ENCODE assay signal across 2 cellular contexts in the genomic region with DNA sequence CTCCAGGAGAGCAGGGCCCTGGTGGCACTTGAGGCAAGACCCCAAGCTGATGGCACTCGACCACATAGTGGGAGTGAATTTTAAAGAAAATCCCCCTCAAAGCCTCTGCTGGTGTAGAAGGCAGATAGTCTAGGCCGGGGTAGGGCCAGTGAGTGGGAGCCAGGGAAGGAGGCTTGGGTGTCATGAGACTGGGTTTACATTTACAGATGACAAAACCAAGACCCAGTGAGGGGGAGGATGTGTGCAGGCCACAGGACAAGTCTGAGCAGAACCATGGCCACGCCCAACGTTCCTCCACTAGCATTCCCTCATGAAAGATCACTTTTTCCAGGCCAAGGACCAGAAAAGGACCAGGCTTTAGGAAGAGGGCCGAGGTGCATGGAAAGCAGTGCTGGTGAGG.
TF ChIP-seq lines count a peak whose summit lies in the region.

No MANE protein-coding gene starts in this region.

TF ChIP-seq in HCT116, 20 proteins besides CTCF, POLR2A, EP300 and RAD21:
- TF ChIP-seq, protein P1, sequence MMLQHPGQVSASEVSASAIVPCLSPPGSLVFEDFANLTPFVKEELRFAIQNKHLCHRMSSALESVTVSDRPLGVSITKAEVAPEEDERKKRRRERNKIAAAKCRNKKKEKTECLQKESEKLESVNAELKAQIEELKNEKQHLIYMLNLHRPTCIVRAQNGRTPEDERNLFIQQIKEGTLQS (IDR thresholded peaks at IDR 0.05), result no peak
- TF ChIP-seq EZH2 (IDR thresholded peaks at IDR 0.05), result no peak

TF ChIP-seq in SK-N-SH treated with all-trans-retinoic acid at 6 μM for 48 hours, 23 proteins besides CTCF, POLR2A, EP300 and RAD21:
- TF ChIP-seq, protein P2, sequence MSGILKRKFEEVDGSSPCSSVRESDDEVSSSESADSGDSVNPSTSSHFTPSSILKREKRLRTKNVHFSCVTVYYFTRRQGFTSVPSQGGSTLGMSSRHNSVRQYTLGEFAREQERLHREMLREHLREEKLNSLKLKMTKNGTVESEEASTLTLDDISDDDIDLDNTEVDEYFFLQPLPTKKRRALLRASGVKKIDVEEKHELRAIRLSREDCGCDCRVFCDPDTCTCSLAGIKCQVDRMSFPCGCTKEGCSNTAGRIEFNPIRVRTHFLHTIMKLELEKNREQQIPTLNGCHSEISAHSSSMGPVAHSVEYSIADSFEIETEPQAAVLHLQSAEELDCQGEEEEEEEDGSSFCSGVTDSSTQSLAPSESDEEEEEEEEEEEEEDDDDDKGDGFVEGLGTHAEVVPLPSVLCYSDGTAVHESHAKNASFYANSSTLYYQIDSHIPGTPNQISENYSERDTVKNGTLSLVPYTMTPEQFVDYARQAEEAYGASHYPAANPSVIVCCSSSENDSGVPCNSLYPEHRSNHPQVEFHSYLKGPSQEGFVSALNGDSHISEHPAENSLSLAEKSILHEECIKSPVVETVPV (CRISPR knock-in tag; IDR thresholded peaks at IDR 0.05), result no peak
- TF ChIP-seq PPARA (CRISPR knock-in tag; IDR thresholded peaks at IDR 0.05; ENCODE audit: borderline replicate concordance) (no peak), CSDC2 (CRISPR knock-in tag; IDR thresholded peaks at IDR 0.05) (no peak), BACH2 (CRISPR knock-in tag; IDR thresholded peaks at IDR 0.05; ENCODE audit: borderline replicate concordance) (no peak), ZC3H10 (CRISPR knock-in tag; IDR thresholded peaks at IDR 0.05) (no peak), ZNF8 (CRISPR knock-in tag; IDR thresholded peaks at IDR 0.05) (no peak), ZFP3 (CRISPR knock-in tag; IDR thresholded peaks at IDR 0.05) (no peak), ESRRG (CRISPR knock-in tag; IDR thresholded peaks at IDR 0.05) (no peak), ZFP30 (CRISPR knock-in tag; IDR thresholded peaks at IDR 0.05) (no peak), SNAI2 (CRISPR knock-in tag; IDR thresholded peaks at IDR 0.05) (no peak), TOX (CRISPR knock-in tag; IDR thresholded peaks at IDR 0.05; ENCODE audit: borderline replicate concordance) (no peak), ARNTL (CRISPR knock-in tag; IDR thresholded peaks at IDR 0.05; ENCODE audit: borderline replicate concordance, low read depth) (no peak)
- TF ChIP-seq, protein P3, sequence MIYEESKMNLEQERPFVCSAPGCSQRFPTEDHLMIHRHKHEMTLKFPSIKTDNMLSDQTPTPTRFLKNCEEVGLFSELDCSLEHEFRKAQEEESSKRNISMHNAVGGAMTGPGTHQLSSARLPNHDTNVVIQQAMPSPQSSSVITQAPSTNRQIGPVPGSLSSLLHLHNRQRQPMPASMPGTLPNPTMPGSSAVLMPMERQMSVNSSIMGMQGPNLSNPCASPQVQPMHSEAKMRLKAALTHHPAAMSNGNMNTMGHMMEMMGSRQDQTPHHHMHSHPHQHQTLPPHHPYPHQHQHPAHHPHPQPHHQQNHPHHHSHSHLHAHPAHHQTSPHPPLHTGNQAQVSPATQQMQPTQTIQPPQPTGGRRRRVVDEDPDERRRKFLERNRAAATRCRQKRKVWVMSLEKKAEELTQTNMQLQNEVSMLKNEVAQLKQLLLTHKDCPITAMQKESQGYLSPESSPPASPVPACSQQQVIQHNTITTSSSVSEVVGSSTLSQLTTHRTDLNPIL (CRISPR knock-in tag; IDR thresholded peaks at IDR 0.05; ENCODE audit: low read depth), result no peak
- TF ChIP-seq, protein P4, sequence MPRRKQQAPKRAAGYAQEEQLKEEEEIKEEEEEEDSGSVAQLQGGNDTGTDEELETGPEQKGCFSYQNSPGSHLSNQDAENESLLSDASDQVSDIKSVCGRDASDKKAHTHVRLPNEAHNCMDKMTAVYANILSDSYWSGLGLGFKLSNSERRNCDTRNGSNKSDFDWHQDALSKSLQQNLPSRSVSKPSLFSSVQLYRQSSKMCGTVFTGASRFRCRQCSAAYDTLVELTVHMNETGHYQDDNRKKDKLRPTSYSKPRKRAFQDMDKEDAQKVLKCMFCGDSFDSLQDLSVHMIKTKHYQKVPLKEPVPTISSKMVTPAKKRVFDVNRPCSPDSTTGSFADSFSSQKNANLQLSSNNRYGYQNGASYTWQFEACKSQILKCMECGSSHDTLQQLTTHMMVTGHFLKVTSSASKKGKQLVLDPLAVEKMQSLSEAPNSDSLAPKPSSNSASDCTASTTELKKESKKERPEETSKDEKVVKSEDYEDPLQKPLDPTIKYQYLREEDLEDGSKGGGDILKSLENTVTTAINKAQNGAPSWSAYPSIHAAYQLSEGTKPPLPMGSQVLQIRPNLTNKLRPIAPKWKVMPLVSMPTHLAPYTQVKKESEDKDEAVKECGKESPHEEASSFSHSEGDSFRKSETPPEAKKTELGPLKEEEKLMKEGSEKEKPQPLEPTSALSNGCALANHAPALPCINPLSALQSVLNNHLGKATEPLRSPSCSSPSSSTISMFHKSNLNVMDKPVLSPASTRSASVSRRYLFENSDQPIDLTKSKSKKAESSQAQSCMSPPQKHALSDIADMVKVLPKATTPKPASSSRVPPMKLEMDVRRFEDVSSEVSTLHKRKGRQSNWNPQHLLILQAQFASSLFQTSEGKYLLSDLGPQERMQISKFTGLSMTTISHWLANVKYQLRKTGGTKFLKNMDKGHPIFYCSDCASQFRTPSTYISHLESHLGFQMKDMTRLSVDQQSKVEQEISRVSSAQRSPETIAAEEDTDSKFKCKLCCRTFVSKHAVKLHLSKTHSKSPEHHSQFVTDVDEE (CRISPR knock-in tag; IDR thresholded peaks at IDR 0.05), result no peak
- TF ChIP-seq, protein P5, sequence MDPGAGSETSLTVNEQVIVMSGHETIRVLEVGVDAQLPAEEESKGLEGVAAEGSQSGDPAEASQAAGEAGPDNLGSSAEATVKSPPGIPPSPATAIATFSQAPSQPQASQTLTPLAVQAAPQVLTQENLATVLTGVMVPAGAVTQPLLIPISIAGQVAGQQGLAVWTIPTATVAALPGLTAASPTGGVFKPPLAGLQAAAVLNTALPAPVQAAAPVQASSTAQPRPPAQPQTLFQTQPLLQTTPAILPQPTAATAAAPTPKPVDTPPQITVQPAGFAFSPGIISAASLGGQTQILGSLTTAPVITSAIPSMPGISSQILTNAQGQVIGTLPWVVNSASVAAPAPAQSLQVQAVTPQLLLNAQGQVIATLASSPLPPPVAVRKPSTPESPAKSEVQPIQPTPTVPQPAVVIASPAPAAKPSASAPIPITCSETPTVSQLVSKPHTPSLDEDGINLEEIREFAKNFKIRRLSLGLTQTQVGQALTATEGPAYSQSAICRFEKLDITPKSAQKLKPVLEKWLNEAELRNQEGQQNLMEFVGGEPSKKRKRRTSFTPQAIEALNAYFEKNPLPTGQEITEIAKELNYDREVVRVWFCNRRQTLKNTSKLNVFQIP (CRISPR knock-in tag; IDR thresholded peaks at IDR 0.05; ENCODE audit: borderline replicate concordance, low read depth), result no peak
- TF ChIP-seq, protein P6, sequence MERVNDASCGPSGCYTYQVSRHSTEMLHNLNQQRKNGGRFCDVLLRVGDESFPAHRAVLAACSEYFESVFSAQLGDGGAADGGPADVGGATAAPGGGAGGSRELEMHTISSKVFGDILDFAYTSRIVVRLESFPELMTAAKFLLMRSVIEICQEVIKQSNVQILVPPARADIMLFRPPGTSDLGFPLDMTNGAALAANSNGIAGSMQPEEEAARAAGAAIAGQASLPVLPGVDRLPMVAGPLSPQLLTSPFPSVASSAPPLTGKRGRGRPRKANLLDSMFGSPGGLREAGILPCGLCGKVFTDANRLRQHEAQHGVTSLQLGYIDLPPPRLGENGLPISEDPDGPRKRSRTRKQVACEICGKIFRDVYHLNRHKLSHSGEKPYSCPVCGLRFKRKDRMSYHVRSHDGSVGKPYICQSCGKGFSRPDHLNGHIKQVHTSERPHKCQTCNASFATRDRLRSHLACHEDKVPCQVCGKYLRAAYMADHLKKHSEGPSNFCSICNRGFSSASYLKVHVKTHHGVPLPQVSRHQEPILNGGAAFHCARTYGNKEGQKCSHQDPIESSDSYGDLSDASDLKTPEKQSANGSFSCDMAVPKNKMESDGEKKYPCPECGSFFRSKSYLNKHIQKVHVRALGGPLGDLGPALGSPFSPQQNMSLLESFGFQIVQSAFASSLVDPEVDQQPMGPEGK (CRISPR knock-in tag; IDR thresholded peaks at IDR 0.05; ENCODE audit: borderline replicate concordance), result no peak
